ENCODE assay signal across 8 cellular contexts in genomic region chr14:106153362-106153955, GRCh38.
A peak's percentile ranks its signal among the peaks of the same experiment; 100 is the strongest.
DNase-seq lines count a peak whose midpoint lies in the region; TF ChIP-seq lines count a peak whose summit lies in the region.
"Not testable (repeated sequence)": the region's sequence is repeated elsewhere in the genome, so short reads cannot be mapped to it uniquely, and the experiment has no call there.

No MANE protein-coding gene starts in this region.

- not testable (repeated sequence) for H3K9ac ChIP-seq in colonic mucosa (ENCODE audit: low read depth in 2 of 2, low read length in 2 of 2)

- peak overlapping the region; percentile 69 for H3K4me3 ChIP-seq in DOHH2 (ENCODE audit: low read length)
- H3K4me3 ChIP-seq in colonic mucosa, tibial nerve: not testable (repeated sequence)

- H3K4me1 ChIP-seq in DOHH2 (ENCODE audit: control insufficient read depth, low read length): peaks cover 30% of the 10 kb centered on the region
- H3K4me1 ChIP-seq in colonic mucosa, tibial nerve: not testable (repeated sequence)

- TF ChIP-seq CTCF in DOHH2 (IDR thresholded peaks at IDR 0.05; ENCODE audit: low read depth, low read length, poor library complexity, severe bottlenecking): peak; percentile 57
- TF ChIP-seq CTCF in colonic mucosa (IDR thresholded peaks at IDR 0.05): peak; percentile 94
- TF ChIP-seq CTCF in tibial nerve (IDR thresholded peaks at IDR 0.05): peak; percentile 31 to 88 (median 81)

- not testable (repeated sequence) for H3K36me3 ChIP-seq in DOHH2 (ENCODE audit: control insufficient read depth, low read length); colonic mucosa; tibial nerve

- peak overlapping the region; percentile 97 for H3K27ac ChIP-seq in DOHH2 (ENCODE audit: low read depth, low read length)
- not testable (repeated sequence) for H3K27ac ChIP-seq in colonic mucosa, tibial nerve

- not testable (repeated sequence) for H4K20me1 ChIP-seq in DOHH2 (ENCODE audit: control insufficient read depth, insufficient read depth, low read depth, low read length)

- not testable (repeated sequence) for TF ChIP-seq POLR2A in tibial nerve (IDR thresholded peaks at IDR 0.05)

- in situ Hi-C loops in SK-MEL-5 (cut with HindIII; ENCODE audit: low pct_unique_long_range_greater_than_20kb, low sequenced_read_pairs): not testable (repeated sequence)

- H3K9me3 ChIP-seq in DOHH2 (ENCODE audit: control insufficient read depth, insufficient read depth, low read length); colonic mucosa; tibial nerve: not testable (repeated sequence)

- WGBS in tibial nerve, 2 donors: 30 to 32% methylated on average over 17 of the region's 17 CpGs

- not testable (repeated sequence) for TF ChIP-seq EP300 in tibial nerve (IDR thresholded peaks at IDR 0.05)

- H3K27me3 ChIP-seq in DOHH2 (ENCODE audit: control insufficient read depth, low read length); colonic mucosa; tibial nerve: not testable (repeated sequence)

- not testable (repeated sequence) for H3K4me2 ChIP-seq in DOHH2 (ENCODE audit: low read length)

- not testable (repeated sequence) for H3K9me2 ChIP-seq in DOHH2 (replicated peaks; ENCODE audit: control insufficient read depth, low read length)

- intact Hi-C loops in colonic mucosa (cut with DNase I): not testable (repeated sequence)

- H3K79me2 ChIP-seq in DOHH2 (ENCODE audit: control insufficient read depth, low read length): peaks cover 45% of the 10 kb centered on the region

- peaks cover 13% of the 10 kb centered on the region for H3F3A ChIP-seq in DOHH2 (ENCODE audit: control insufficient read depth, insufficient read depth)

- DNase-seq in NCI-H1092 treated with DMSO at 0.1 percent for 48 hours (lab: John Stamatoyannopoulos, UW) (peak; percentile 23), SK-MEL-5 (ENCODE audit: low read depth, low spot score) (peak; percentile 58), colonic mucosa (peak; percentile 85), kidney tubule cell (ENCODE audit: low spot score) (peak; percentile 53), tibial nerve (ENCODE audit: low spot score in 2 of 2) (peak; percentile 61 to 73)
- DNase-seq in activated CD8-positive, alpha-beta memory T cell treated with anti-CD3 and anti-CD28 coated beads, Interleukin-2, amount 50 U/mL, for 48 hours: peak; percentile 99
- DNase-seq in stimulated activated CD4-positive, alpha-beta T cell treated with anti-CD3 and anti-CD28 coated beads, Interleukin-12 subunit alpha, Interleukin-12 subunit beta, amount 100 ng/mL, for 4 hours: peak; percentile 82

Comparison
In these comparisons a context has a peak if more than half of its experiments do, and no peak if none do; other contexts are left out.
1. DNase-seq: peak in every context shown above with its lines; median percentile 99 in activated CD8-positive, alpha-beta memory T cell treated with anti-CD3 and anti-CD28 coated beads, Interleukin-2, amount 50 U/mL, for 48 hours; 85 in colonic mucosa; 82 in stimulated activated CD4-positive, alpha-beta T cell treated with anti-CD3 and anti-CD28 coated beads, Interleukin-12 subunit alpha, Interleukin-12 subunit beta, amount 100 ng/mL, for 4 hours; 67 in tibial nerve; 58 in SK-MEL-5; 53 in kidney tubule cell; 23 in NCI-H1092 treated with DMSO at 0.1 percent for 48 hours.